Comparison of ENCODE assay signal across 18 cellular contexts in the genomic region with DNA sequence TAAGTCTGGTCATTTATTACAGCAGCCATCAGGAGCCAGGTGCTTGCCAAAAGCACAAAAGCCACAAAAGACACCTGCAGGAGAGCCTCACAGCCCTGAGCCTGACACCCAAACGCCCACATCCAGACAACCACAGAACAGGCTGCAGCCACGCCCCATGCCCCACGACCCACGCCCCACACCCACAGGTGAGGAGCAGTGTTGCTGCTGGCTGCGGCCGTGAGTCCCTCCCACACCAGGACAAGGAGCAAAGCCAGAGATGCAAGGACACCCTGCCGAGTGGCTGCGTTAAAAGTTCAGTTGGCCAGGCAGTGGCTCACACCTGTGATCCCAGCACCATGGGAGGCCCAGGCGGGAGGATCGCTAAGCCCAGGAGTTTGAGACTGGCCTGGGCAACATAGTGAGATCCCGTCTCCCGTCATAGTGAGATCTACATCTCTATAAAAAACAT. TPM values are rescaled to one million over a fixed set of nuclear protein-coding genes. Genes with fewer than 3 reads are reported as not detected.
DNase-seq lines count a peak whose midpoint lies in the region; ATAC-seq and TF ChIP-seq lines count a peak whose summit lies in the region.
"Had no signal": no experiment of that assay in that cellular context is flagged by ENCODE, and none has a peak within 500 bp of the region (broad histone marks: within the 10 kb centered on the region; RNA-seq: fewer than 3 reads in every experiment).

No MANE protein-coding gene starts in this region.

- H3K27me3 ChIP-seq in BLaER1 (no peaks in the 10 kb centered on the region), OCI-LY3 (ENCODE audit: low read depth, low read length) (no peaks in the 10 kb centered on the region)
- H3K27me3 ChIP-seq: dorsolateral prefrontal cortex, spleen, upper lobe of left lung had no signal

- intact Hi-C loops in activated CD4-positive, alpha-beta T cell treated with anti-CD3 and anti-CD28 coated beads for 36 hours (cut with DNase I, micrococcal nuclease), result loop anchor here (1.0 to 5.0 kb wide), 3 partner anchors 75 to 244 kb away; partner anchors contain the start of genes ARFRP1 (in 2 of the 2) and ZGPAT (in 1 of the 2)

- no peak overlapping the region for H2AFZ ChIP-seq in OCI-LY3 (ENCODE audit: low read depth, low read length)

- no peaks in the 10 kb centered on the region for H3K9me3 Mint-ChIP-seq in activated CD4-positive, alpha-beta T cell treated with anti-CD3 and anti-CD28 coated beads for 36 hours (ENCODE audit: low read depth)
- H3K9me3 Mint-ChIP-seq in activated T-helper 17 cell treated with anti-CD3 and anti-CD28 coated beads, Interleukin-2, amount 50 U/mL, for 72 hours, result no peaks in the 10 kb centered on the region
- H3K9me3 Mint-ChIP-seq: activated naive CD8-positive, alpha-beta T cell treated with anti-CD3 and anti-CD28 coated beads for 36 hours; naive B cell had no signal

- no peaks in the 10 kb centered on the region for H3K27me3 Mint-ChIP-seq in activated CD4-positive, alpha-beta T cell treated with anti-CD3 and anti-CD28 coated beads for 36 hours
- no peaks in the 10 kb centered on the region for H3K27me3 Mint-ChIP-seq in activated T-helper 17 cell treated with anti-CD3 and anti-CD28 coated beads, Interleukin-2, amount 50 U/mL, for 72 hours
- H3K27me3 Mint-ChIP-seq: activated naive CD8-positive, alpha-beta T cell treated with anti-CD3 and anti-CD28 coated beads for 36 hours; naive B cell had no signal

- peak; percentile 3 for ATAC-seq in activated CD4-positive, alpha-beta T cell treated with anti-CD3 and anti-CD28 coated beads for 36 hours
- ATAC-seq in activated T-helper 17 cell treated with anti-CD3 and anti-CD28 coated beads, Interleukin-2, amount 50 U/mL, for 72 hours (replicated peaks), result no peak
- no peak for ATAC-seq in GM19395 (IDR thresholded peaks at IDR 0.05; ENCODE audit: unreplicated experiment)
- no peak for ATAC-seq in HG03354 (IDR thresholded peaks at IDR 0.05; ENCODE audit: poor library complexity, severe bottlenecking, unreplicated experiment)

- H3K9me3 ChIP-seq in BLaER1, result peaks cover 3% of the 10 kb centered on the region; the same call in 1 of the 2 replicates
- H3K9me3 ChIP-seq in OCI-LY3 (ENCODE audit: insufficient read depth, low read length), result peaks cover 2% of the 10 kb centered on the region; the same call in 1 of the 2 replicates
- H3K9me3 ChIP-seq: spleen, upper lobe of left lung had no signal

- no peaks in the 10 kb centered on the region for H4K20me1 ChIP-seq in BLaER1
- H4K20me1 ChIP-seq in OCI-LY3 (ENCODE audit: insufficient read depth, low read length), result no peaks in the 10 kb centered on the region

- H3K79me2 ChIP-seq in OCI-LY3 (ENCODE audit: low read length), result no peaks in the 10 kb centered on the region

- POLR2A ChIA-PET in activated CD4-positive, alpha-beta T cell treated with anti-CD3 and anti-CD28 coated beads for 36 hours (lab: Charles Lee), result no interaction called here

- 0 out of 2 replicates have a peak overlapping the region, but pooled peaks have one; percentile 30 for H3K27ac ChIP-seq in BLaER1
- H3K27ac ChIP-seq in OCI-LY3 (ENCODE audit: low read length), result no peak overlapping the region
- H3K27ac ChIP-seq: upper lobe of left lung had no signal

- H3K9ac ChIP-seq in BLaER1 (no peak overlapping the region), OCI-LY3 (ENCODE audit: low read length) (no peak overlapping the region)

- TF ChIP-seq CTCF in OCI-LY3 (IDR thresholded peaks at IDR 0.05; ENCODE audit: low read depth, low read length), result no peak

- H3K4me1 ChIP-seq in BLaER1, result peaks cover 66% of the 10 kb centered on the region
- H3K4me1 ChIP-seq in OCI-LY3 (ENCODE audit: low read length), result peaks cover 11% of the 10 kb centered on the region; the same call in 1 of the 2 replicates

- H3K4me3 ChIP-seq in BLaER1 (no peak overlapping the region), OCI-LY3 (ENCODE audit: low read length) (no peak overlapping the region)
- H3K4me3 ChIP-seq: dorsolateral prefrontal cortex, spleen, upper lobe of left lung had no signal

- DNase-seq in activated CD4-positive, alpha-beta T cell treated with anti-CD3 and anti-CD28 coated beads for 36 hours, result peak; percentile 23
- DNase-seq in activated CD4-positive, alpha-beta T cell treated with anti-CD3 and anti-CD28 coated beads, Interleukin-2, amount 50 U/mL, for 1 hour, result no peak
- no peak for DNase-seq in HCEC 1CT
- DNase-seq: Calu3, dorsolateral prefrontal cortex, head of caudate nucleus, naive B cell, NCI-H1417 treated with DMSO at 0.1 percent for 48 hours, NCI-H2171, SHP77, spleen, upper lobe of left lung had no signal

- peak overlapping the region; percentile 61 for H3K4me2 ChIP-seq in BLaER1
- H3K4me2 ChIP-seq in OCI-LY3 (ENCODE audit: low read length), result peak overlapping the region; percentile 50; the same call in 1 of the 2 replicates

- CTCF ChIA-PET in activated CD4-positive, alpha-beta T cell treated with anti-CD3 and anti-CD28 coated beads for 36 hours (lab: Charles Lee), result interaction anchor here (0.7 kb wide), 1 partner anchor 159 kb away, joined by 3 read pairs; no protein-coding TSS in a partner anchor

- H3K4me3 Mint-ChIP-seq in activated CD4-positive, alpha-beta T cell treated with anti-CD3 and anti-CD28 coated beads for 36 hours, result no peak overlapping the region
- H3K4me3 Mint-ChIP-seq in activated T-helper 17 cell treated with anti-CD3 and anti-CD28 coated beads, Interleukin-2, amount 50 U/mL, for 72 hours, result peak overlapping the region; percentile 42
- H3K4me3 Mint-ChIP-seq: activated naive CD8-positive, alpha-beta T cell treated with anti-CD3 and anti-CD28 coated beads for 36 hours; naive B cell had no signal

- H3K36me3 Mint-ChIP-seq in activated CD4-positive, alpha-beta T cell treated with anti-CD3 and anti-CD28 coated beads for 36 hours (ENCODE audit: low read depth), result no peaks in the 10 kb centered on the region
- H3K36me3 Mint-ChIP-seq in activated T-helper 17 cell treated with anti-CD3 and anti-CD28 coated beads, Interleukin-2, amount 50 U/mL, for 72 hours (ENCODE audit: low read depth), result no peaks in the 10 kb centered on the region
- H3K36me3 Mint-ChIP-seq: activated naive CD8-positive, alpha-beta T cell treated with anti-CD3 and anti-CD28 coated beads for 36 hours; naive B cell had no signal

- H3K4me1 Mint-ChIP-seq in activated CD4-positive, alpha-beta T cell treated with anti-CD3 and anti-CD28 coated beads for 36 hours, result peaks cover 19% of the 10 kb centered on the region
- peaks cover 4% of the 10 kb centered on the region for H3K4me1 Mint-ChIP-seq in activated T-helper 17 cell treated with anti-CD3 and anti-CD28 coated beads, Interleukin-2, amount 50 U/mL, for 72 hours

- no peaks in the 10 kb centered on the region for H3K36me3 ChIP-seq in BLaER1
- H3K36me3 ChIP-seq in OCI-LY3 (replicated peaks; ENCODE audit: low read depth, low read length), result no peaks in the 10 kb centered on the region
- H3K36me3 ChIP-seq: spleen had no signal

- H3K27ac Mint-ChIP-seq in activated CD4-positive, alpha-beta T cell treated with anti-CD3 and anti-CD28 coated beads for 36 hours, result no peak overlapping the region
- H3K27ac Mint-ChIP-seq in activated T-helper 17 cell treated with anti-CD3 and anti-CD28 coated beads, Interleukin-2, amount 50 U/mL, for 72 hours, result peak overlapping the region; percentile 56

RNA-seq across cellular contexts. Expression of gene SLC2A4RG, which starts 43.0 kb away (rescaled TPM):
- total RNA-seq in activated CD4-positive, alpha-beta T cell treated with anti-CD3 and anti-CD28 coated beads for 36 hours, result 10 to 100 TPM; 30.9 to 34.9 TPM
- 10 to 100 TPM; 30.5 to 35.1 TPM for total RNA-seq in activated T-helper 17 cell treated with anti-CD3 and anti-CD28 coated beads, Interleukin-2, amount 50 U/mL, for 72 hours

RNA-seq across cellular contexts. Expression of gene LIME1, which starts 46.1 kb away (rescaled TPM):
- 10 to 100 TPM in 1 of 2 experiments, 1 to 10 TPM in 1; 7.3 to 10.2 TPM for total RNA-seq in activated CD4-positive, alpha-beta T cell treated with anti-CD3 and anti-CD28 coated beads for 36 hours
- 10 to 100 TPM in 1 of 2 donors, 1 to 10 TPM in 1; 9.8 to 24.8 TPM for total RNA-seq in activated T-helper 17 cell treated with anti-CD3 and anti-CD28 coated beads, Interleukin-2, amount 50 U/mL, for 72 hours

RNA-seq across cellular contexts. Expression of gene ZBTB46, which starts 48.5 kb away (rescaled TPM):
- total RNA-seq in activated CD4-positive, alpha-beta T cell treated with anti-CD3 and anti-CD28 coated beads for 36 hours, result 1 to 10 TPM in 1 of 2 experiments, under 1 TPM in 1; 0.88 to 1.3 TPM
- 1 to 10 TPM in 1 of 2 donors, under 1 TPM in 1; 0.54 to 6.2 TPM for total RNA-seq in activated T-helper 17 cell treated with anti-CD3 and anti-CD28 coated beads, Interleukin-2, amount 50 U/mL, for 72 hours
